9 cellular contexts compared by ENCODE assay signal in the genomic region with DNA sequence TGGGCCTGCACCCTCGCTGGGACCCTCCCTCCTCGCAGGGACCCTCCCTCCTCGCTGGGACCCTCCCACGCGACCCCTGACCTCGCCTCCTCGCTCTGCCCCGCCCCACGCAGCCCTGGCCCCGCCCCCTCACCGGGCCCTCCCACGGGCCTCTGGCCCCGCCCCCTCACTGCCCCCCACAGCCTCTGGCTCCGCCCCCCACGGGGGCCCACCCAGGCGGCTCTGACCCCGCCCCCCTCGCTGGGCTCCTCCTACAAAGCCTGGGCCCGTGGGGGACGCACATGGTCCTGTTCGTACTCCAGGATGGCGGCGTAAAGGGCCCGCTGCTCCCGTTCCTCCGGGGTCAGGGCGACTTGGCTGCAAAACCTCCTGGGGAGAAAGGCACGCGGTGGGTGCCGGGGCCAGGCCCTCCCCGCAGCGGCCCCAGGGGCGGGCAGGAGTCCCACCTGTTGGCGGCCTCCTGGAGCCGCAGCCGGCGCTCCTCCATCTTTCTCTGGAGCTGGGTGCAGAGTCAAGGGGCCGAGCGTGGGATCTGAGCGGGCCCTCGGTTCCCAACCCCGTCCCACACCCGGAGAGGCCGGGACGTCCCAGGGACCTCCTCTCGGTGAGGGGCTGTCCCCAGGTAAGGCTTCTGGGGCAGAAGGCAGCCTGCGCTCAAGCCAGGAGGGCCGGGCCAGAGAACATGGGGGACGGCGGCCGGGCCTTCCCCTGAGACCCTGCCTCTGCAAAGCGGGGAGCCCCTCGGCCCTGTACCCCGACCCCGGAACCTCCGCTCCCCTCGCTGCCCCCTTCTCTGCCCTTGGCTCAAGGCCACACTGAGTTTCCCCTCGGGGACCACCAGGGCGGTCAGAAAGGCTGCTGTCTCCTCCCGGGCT. TPM values are rescaled to one million over a fixed set of nuclear protein-coding genes. Genes with fewer than 3 reads are reported as not detected.
DNase-seq lines count a peak whose midpoint lies in the region; ATAC-seq, FAIRE-seq and TF ChIP-seq lines count a peak whose summit lies in the region.
"Had no signal": no experiment of that assay in that cellular context is flagged by ENCODE, and none has a peak within 500 bp of the region (broad histone marks: within the 10 kb centered on the region; RNA-seq: fewer than 3 reads in every experiment).

No MANE protein-coding gene starts in this region.

- peak overlapping the region; percentile 69 for H3K4me2 ChIP-seq in fibroblast of lung (ENCODE audit: extremely low read depth, insufficient read depth, low read length)

- no peaks in the 10 kb centered on the region for H3K9me3 Mint-ChIP-seq in progenitor cell of endocrine pancreas (ENCODE audit: low read depth)

- DNase-seq in AG20443 (ENCODE audit: low spot score) (peak; percentile 93), GM19239 (ENCODE audit: insufficient read length, low spot score) (peak; percentile 98), NOMO-1 treated with DMSO at 0.1 percent for 48 hours (lab: John Stamatoyannopoulos, UW; ENCODE audit: unreplicated experiment) (peak; percentile 46), fibroblast of lung (ENCODE audit: low read depth in 2 of 2) (peak; percentile 30 to 71), progenitor cell of endocrine pancreas (ENCODE audit: low spot score, unreplicated experiment) (no peak), NCI-H345 treated with DMSO at 0.1 percent for 48 hours (lab: John Stamatoyannopoulos, UW; ENCODE audit: unreplicated experiment) (no peak)
- peak; percentile 90 for DNase-seq in activated CD8-positive, alpha-beta memory T cell treated with anti-CD3 and anti-CD28 coated beads, Interleukin-2, amount 50 U/mL, for 48 hours

- H3K9me3 ChIP-seq in fibroblast of lung (ENCODE audit: control insufficient read depth, insufficient read depth, low read depth, low read length): no peaks in the 10 kb centered on the region
- H3K9me3 ChIP-seq: thyroid gland had no signal

- peaks cover 4% of the 10 kb centered on the region for H3K36me3 ChIP-seq in fibroblast of lung (ENCODE audit: control insufficient read depth, insufficient read depth, low read length)
- H3K36me3 ChIP-seq: thyroid gland had no signal

- H3K9ac ChIP-seq in fibroblast of lung (ENCODE audit: insufficient read depth, low read length): peak overlapping the region; percentile 53

- no peaks in the 10 kb centered on the region for H3K79me2 ChIP-seq in fibroblast of lung (ENCODE audit: control insufficient read depth, insufficient read depth, low read length)

- no peaks in the 10 kb centered on the region for H3K4me1 ChIP-seq in fibroblast of lung (ENCODE audit: control insufficient read depth, extremely low read depth, insufficient read depth, low read length)

- H3K27ac Mint-ChIP-seq in progenitor cell of endocrine pancreas: no peak overlapping the region

- ATAC-seq in HG03135 (IDR thresholded peaks at IDR 0.05; ENCODE audit: unreplicated experiment): no peak

- TF ChIP-seq CTCF in fibroblast of lung (conservative IDR thresholded peaks at IDR 0.05 in 1 of 2, IDR thresholded peaks at IDR 0.05 in 1 of 2; ENCODE audit: low read depth in 1 of 2, low read length in 2 of 2) (no peak), progenitor cell of endocrine pancreas (IDR thresholded peaks at IDR 0.05; ENCODE audit: unreplicated experiment) (no peak)

- no peaks in the 10 kb centered on the region for H4K20me1 ChIP-seq in fibroblast of lung (ENCODE audit: control insufficient read depth, extremely low read depth, insufficient read depth, low read length)

- no peaks in the 10 kb centered on the region for H3K27me3 Mint-ChIP-seq in progenitor cell of endocrine pancreas

- H2AFZ ChIP-seq in fibroblast of lung (ENCODE audit: low read length): no peak overlapping the region

- H3K36me3 Mint-ChIP-seq in progenitor cell of endocrine pancreas (ENCODE audit: insufficient read depth): peaks cover 4% of the 10 kb centered on the region

- H3K4me3 Mint-ChIP-seq in progenitor cell of endocrine pancreas (ENCODE audit: low read depth): peak overlapping the region; percentile 68

- H3K4me3 ChIP-seq in fibroblast of lung (replicated peaks in 1 of 4; ENCODE audit: control extremely low read depth in 1 of 4, insufficient read depth in 1 of 4, low read depth in 3 of 4, low read length in 4 of 4): peak overlapping the region; percentile 47 to 54 (median 51)
- H3K4me3 ChIP-seq: thyroid gland had no signal

- no peaks in the 10 kb centered on the region for H3K27me3 ChIP-seq in fibroblast of lung (ENCODE audit: control insufficient read depth, insufficient read depth, low read length)
- H3K27me3 ChIP-seq: thyroid gland had no signal

- H3K27ac ChIP-seq in fibroblast of lung (ENCODE audit: insufficient read depth, low read length): peak overlapping the region; percentile 27
- H3K27ac ChIP-seq: thyroid gland had no signal

- H3K4me1 Mint-ChIP-seq in progenitor cell of endocrine pancreas (ENCODE audit: low read depth): no peaks in the 10 kb centered on the region

- peak; percentile 65 for FAIRE-seq in GM19239 (lab: Jason Lieb, UNC)

RNA-seq across cellular contexts. Expression of gene VPS9D1, which starts 8.9 kb away (rescaled TPM):
- 7.2 and 13.0 TPM in 2 replicates for total RNA-seq in fibroblast of lung
- polyA plus RNA-seq in fibroblast of lung: 6.3 and 6.4 TPM in 2 replicates
- polyA plus RNA-seq in fibroblast of lung (2012): 13.3 and 14.2 TPM in 2 replicates
- 6.2 and 13.2 TPM in 2 replicates for polyA minus RNA-seq in fibroblast of lung (ENCODE audit: low replicate concordance)
- 17.4 and 17.9 TPM in 2 replicates for total RNA-seq in progenitor cell of endocrine pancreas

RNA-seq across cellular contexts. Expression of gene ZNF276, which starts 9.5 kb away (rescaled TPM):
- 12.7 and 12.8 TPM in 2 replicates for total RNA-seq in fibroblast of lung
- 6.2 and 7.3 TPM in 2 replicates for polyA plus RNA-seq in fibroblast of lung
- polyA plus RNA-seq in fibroblast of lung (2012): 5.5 and 6.2 TPM in 2 replicates
- 13.8 and 28.0 TPM in 2 replicates for polyA minus RNA-seq in fibroblast of lung (ENCODE audit: low replicate concordance)
- 22.5 and 25.0 TPM in 2 replicates for total RNA-seq in progenitor cell of endocrine pancreas

RNA-seq across cellular contexts. Expression of gene SPATA2L, which starts 10.3 kb away (rescaled TPM):
- total RNA-seq in fibroblast of lung (7.3 and 10.3 TPM in 2 replicates), progenitor cell of endocrine pancreas (14.0 and 15.5 TPM in 2 replicates)
- polyA plus RNA-seq in fibroblast of lung: 1.7 and 1.8 TPM in 2 replicates
- polyA plus RNA-seq in fibroblast of lung (2012): 2.9 and 4.8 TPM in 2 replicates
- 3.4 and 6.4 TPM in 2 replicates for polyA minus RNA-seq in fibroblast of lung (ENCODE audit: low replicate concordance)

RNA-seq across cellular contexts. Expression of gene CDK10, which starts 25.3 kb away (rescaled TPM):
- 37.5 and 41.9 TPM in 2 replicates for total RNA-seq in fibroblast of lung
- 22.9 and 27.3 TPM in 2 replicates for polyA plus RNA-seq in fibroblast of lung
- 78.2 and 95.2 TPM in 2 replicates for polyA plus RNA-seq in fibroblast of lung (2012)
- polyA minus RNA-seq in fibroblast of lung (ENCODE audit: low replicate concordance): 22.6 and 25.1 TPM in 2 replicates
- total RNA-seq in progenitor cell of endocrine pancreas: 183 and 192 TPM in 2 replicates

RNA-seq across cellular contexts. Expression of gene SPATA33, which starts 54.2 kb away (rescaled TPM):
- total RNA-seq in fibroblast of lung (1.5 and 2.0 TPM in 2 replicates), progenitor cell of endocrine pancreas (33.4 and 38.4 TPM in 2 replicates)
- 2.8 and 5.2 TPM in 2 replicates for polyA plus RNA-seq in fibroblast of lung
- polyA plus RNA-seq in fibroblast of lung (2012): 3.3 and 6.9 TPM in 2 replicates
- 1.0 and 4.3 TPM in 2 replicates for polyA minus RNA-seq in fibroblast of lung (ENCODE audit: low replicate concordance)

Comparison
In these comparisons a context has a peak if more than half of its experiments do, and no peak if none do; other contexts are left out.
1. DNase-seq: peak in AG20443 (single experiment), GM19239 (single experiment), NOMO-1 treated with DMSO at 0.1 percent for 48 hours (single experiment), activated CD8-positive, alpha-beta memory T cell treated with anti-CD3 and anti-CD28 coated beads, Interleukin-2, amount 50 U/mL, for 48 hours (single experiment) and fibroblast of lung (2 of 2); none in progenitor cell of endocrine pancreas (single experiment) and NCI-H345 treated with DMSO at 0.1 percent for 48 hours (single experiment).